8 cellular contexts compared by ENCODE assay signal in genomic region chr14:35331605-35332516, GRCh38. TPM values are rescaled to one million over a fixed set of nuclear protein-coding genes. Genes with fewer than 3 reads are reported as not detected.
DNase-seq lines count a peak whose midpoint lies in the region; TF ChIP-seq lines count a peak whose summit lies in the region.

No MANE protein-coding gene starts in this region.

- no peaks in the 10 kb centered on the region for H3K9me2 ChIP-seq in GM23248 (ENCODE audit: insufficient read depth)

- no peak for TF ChIP-seq CTCF in Peyer's patch (IDR thresholded peaks at IDR 0.05)
- TF ChIP-seq CTCF in fibroblast of lung (conservative IDR thresholded peaks at IDR 0.05 in 1 of 2, IDR thresholded peaks at IDR 0.05 in 1 of 2; ENCODE audit: low read depth in 1 of 2, low read length in 2 of 2): no peak
- TF ChIP-seq CTCF in smooth muscle cell (IDR thresholded peaks at IDR 0.05; ENCODE audit: borderline replicate concordance, insufficient read depth, poor library complexity, severe bottlenecking): no peak

- H3K4me3 ChIP-seq in GM23248 (no peak overlapping the region), Peyer's patch (no peak overlapping the region), fibroblast of lung (replicated peaks in 1 of 4; ENCODE audit: control extremely low read depth in 1 of 4, insufficient read depth in 1 of 4, low read depth in 3 of 4, low read length in 4 of 4) (no peak overlapping the region), smooth muscle cell (no peak overlapping the region)

- H3K4me1 ChIP-seq in GM23248 (ENCODE audit: insufficient read depth) (no peaks in the 10 kb centered on the region), Peyer's patch (peaks cover 0 to 43% (median 20%) of the 10 kb centered on the region in 4 donors), fibroblast of lung (ENCODE audit: control insufficient read depth, extremely low read depth, insufficient read depth, low read length) (peaks cover 11% of the 10 kb centered on the region), smooth muscle cell (ENCODE audit: low read depth) (peaks cover 18% of the 10 kb centered on the region)

- no peak overlapping the region for H3K9ac ChIP-seq in GM23248
- no peak overlapping the region for H3K9ac ChIP-seq in fibroblast of lung (ENCODE audit: insufficient read depth, low read length)
- peak overlapping the region; percentile 26 for H3K9ac ChIP-seq in smooth muscle cell (ENCODE audit: low read depth)

- peak in 1 of 2 donors; percentile 28 for TF ChIP-seq POLR2A in Peyer's patch (IDR thresholded peaks at IDR 0.05)

- no peaks in the 10 kb centered on the region for H3K79me2 ChIP-seq in GM23248 (ENCODE audit: insufficient read depth)
- H3K79me2 ChIP-seq in fibroblast of lung (ENCODE audit: control insufficient read depth, insufficient read depth, low read length): no peaks in the 10 kb centered on the region
- H3K79me2 ChIP-seq in smooth muscle cell (ENCODE audit: low read depth): no peaks in the 10 kb centered on the region

- H3K27me3 ChIP-seq in GM23248 (replicated peaks; ENCODE audit: insufficient read depth): no peaks in the 10 kb centered on the region
- no peaks in the 10 kb centered on the region for H3K27me3 ChIP-seq in Peyer's patch
- no peaks in the 10 kb centered on the region for H3K27me3 ChIP-seq in fibroblast of lung (ENCODE audit: control insufficient read depth, insufficient read depth, low read length)
- no peaks in the 10 kb centered on the region for H3K27me3 ChIP-seq in smooth muscle cell (ENCODE audit: low read depth)

- no peaks in the 10 kb centered on the region for H3F3A ChIP-seq in GM23248 (ENCODE audit: insufficient read depth)
- peaks cover 6% of the 10 kb centered on the region for H3F3A ChIP-seq in smooth muscle cell (ENCODE audit: low read depth)

- H3K27ac ChIP-seq in GM23248 (no peak overlapping the region), Peyer's patch (peak overlapping the region in 3 of 4 donors; percentile 60 to 85 (median 74)), fibroblast of lung (ENCODE audit: insufficient read depth, low read length) (no peak overlapping the region), smooth muscle cell (ENCODE audit: low read depth) (peak overlapping the region; percentile 80)

- H2AFZ ChIP-seq in GM23248 (no peak overlapping the region), fibroblast of lung (ENCODE audit: low read length) (no peak overlapping the region), smooth muscle cell (ENCODE audit: low read depth) (no peak overlapping the region)

- H3K9me3 ChIP-seq in GM23248 (ENCODE audit: low read depth): no peaks in the 10 kb centered on the region
- no peaks in the 10 kb centered on the region for H3K9me3 ChIP-seq in Peyer's patch
- H3K9me3 ChIP-seq in fibroblast of lung (ENCODE audit: control insufficient read depth, insufficient read depth, low read depth, low read length): no peaks in the 10 kb centered on the region
- no peaks in the 10 kb centered on the region for H3K9me3 ChIP-seq in smooth muscle cell (replicated peaks; ENCODE audit: low read depth)

- in situ Hi-C loops in GM23248 (cut with MboI): no loop called here

- no peak overlapping the region for H3K4me2 ChIP-seq in GM23248 (ENCODE audit: unreplicated experiment)
- no peak overlapping the region for H3K4me2 ChIP-seq in fibroblast of lung (ENCODE audit: extremely low read depth, insufficient read depth, low read length)
- peak overlapping the region; percentile 37 for H3K4me2 ChIP-seq in smooth muscle cell

- H4K20me1 ChIP-seq in GM23248 (ENCODE audit: insufficient read depth): no peaks in the 10 kb centered on the region
- no peaks in the 10 kb centered on the region for H4K20me1 ChIP-seq in fibroblast of lung (ENCODE audit: control insufficient read depth, extremely low read depth, insufficient read depth, low read length)
- H4K20me1 ChIP-seq in smooth muscle cell (ENCODE audit: low read depth): no peaks in the 10 kb centered on the region

- 82 to 84% methylated on average over 21 of the region's 21 CpGs for WGBS in GM23248 (ENCODE audit: low coverage in 1 of 2, low lambda C conversion rate in 2 of 2, missing lambda C conversion rate in 2 of 2), 2 experiments
- WGBS in smooth muscle cell (ENCODE audit: low lambda C conversion rate): 50% methylated on average over 21 of the region's 21 CpGs

- DNase-seq in DMS53 treated with DMSO at 0.1 percent for 48 hours (lab: John Stamatoyannopoulos, UW; ENCODE audit: unreplicated experiment): peak; percentile 34
- DNase-seq in GM23248: peak; percentile 46
- DNase-seq in Peyer's patch: peak in 2 of 3 donors; percentile 70 to 72
- peak; percentile 69 to 75 for DNase-seq in fibroblast of lung (ENCODE audit: low read depth in 2 of 2)
- DNase-seq in smooth muscle cell (lab: John Stamatoyannopoulos, UW; ENCODE audit: unreplicated experiment): no peak
- no peak for DNase-seq in activated CD4-positive, CD25-positive, alpha-beta regulatory T cell treated with anti-CD3 and anti-CD28 coated beads, Interleukin-2, amount 50 U/mL, for 72 hours
- DNase-seq in GOT3 (lab: John Stamatoyannopoulos, UW): no peak
- no peak for DNase-seq in activated effector memory CD4-positive, alpha-beta T cell treated with anti-CD3 and anti-CD28 coated beads, Interleukin-2, amount 50 U/mL, for 16 hours

- H3K36me3 ChIP-seq in GM23248 (ENCODE audit: low read depth) (no peaks in the 10 kb centered on the region), Peyer's patch (no peaks in the 10 kb centered on the region), fibroblast of lung (ENCODE audit: control insufficient read depth, insufficient read depth, low read length) (no peaks in the 10 kb centered on the region), smooth muscle cell (ENCODE audit: low read depth) (no peaks in the 10 kb centered on the region)

RNA-seq across cellular contexts. Expression of gene PSMA6, which starts 39.7 kb away (rescaled TPM):
- total RNA-seq in GM23248 (2014; rRNA removed; shearing (Covaris generic)): 171 and 198 TPM in 2 replicates
- polyA plus RNA-seq in GM23248 (2016; fragmentation: Nextera tagmentation; extraction: Ambion mirVana) (225 and 227 TPM in 2 replicates), fibroblast of lung (225 and 253 TPM in 2 replicates), smooth muscle cell (251 and 255 TPM in 2 replicates)
- total RNA-seq in Peyer's patch (100 to 1,000 TPM in 3 of 4 donors, 10 to 100 TPM in 1; 73.6 to 136 (median 116) TPM), fibroblast of lung (190 and 254 TPM in 2 replicates), smooth muscle cell (250 and 315 TPM in 2 replicates)
- 191 and 218 TPM in 2 replicates for polyA plus RNA-seq in fibroblast of lung (2012)
- 31.7 and 41.0 TPM in 2 replicates for polyA minus RNA-seq in fibroblast of lung (ENCODE audit: low replicate concordance)

Comparison
In these comparisons a context has a peak if more than half of its experiments do, and no peak if none do; other contexts are left out.
1. DNase-seq: peak in DMS53 treated with DMSO at 0.1 percent for 48 hours (single experiment), GM23248 (single experiment), Peyer's patch (2 of 3) and fibroblast of lung (2 of 2); none in smooth muscle cell (single experiment), activated CD4-positive, CD25-positive, alpha-beta regulatory T cell treated with anti-CD3 and anti-CD28 coated beads, Interleukin-2, amount 50 U/mL, for 72 hours (single experiment), GOT3 (single experiment) and activated effector memory CD4-positive, alpha-beta T cell treated with anti-CD3 and anti-CD28 coated beads, Interleukin-2, amount 50 U/mL, for 16 hours (single experiment).
2. H3K27ac ChIP-seq: peak in Peyer's patch (3 of 4) and smooth muscle cell (single experiment); none in GM23248 (single experiment) and fibroblast of lung (single experiment).